ENCODE assay signal across 12 cellular contexts in genomic region chr18:54822872-54823845, GRCh38. TPM values are rescaled to one million over a fixed set of nuclear protein-coding genes. Genes with fewer than 3 reads are reported as not detected.
DNase-seq lines count a peak whose midpoint lies in the region; ATAC-seq, FAIRE-seq and TF ChIP-seq lines count a peak whose summit lies in the region.
"Had no signal": no experiment of that assay in that cellular context is flagged by ENCODE, and none has a peak within 500 bp of the region (broad histone marks: within the 10 kb centered on the region; RNA-seq: fewer than 3 reads in every experiment).

No MANE protein-coding gene starts in this region.

- no peaks in the 10 kb centered on the region for H3K79me2 ChIP-seq in mammary epithelial cell (ENCODE audit: insufficient read depth, low read length)

- in situ Hi-C loops in Caki2 (cut with HindIII; ENCODE audit: low pct_unique_long_range_greater_than_20kb, low sequenced_read_pairs) (no loop called here), mammary epithelial cell (cut with MboI; ENCODE audit: low sequenced_read_pairs in 2 of 2) (no loop called here)

- dilution Hi-C loops in mammary epithelial cell (cut with HindIII; ENCODE audit: low sequenced_read_pairs) = no loop called here

- no peak overlapping the region for H3K27ac Mint-ChIP-seq in activated naive CD4-positive, alpha-beta T cell treated with anti-CD3 and anti-CD28 coated beads, Interleukin-2, amount 50 U/mL, for 72 hours
- H3K27ac Mint-ChIP-seq: activated T-helper 17 cell treated with anti-CD3 and anti-CD28 coated beads, Interleukin-2, amount 50 U/mL, for 72 hours; nephron had no signal

- no peaks in the 10 kb centered on the region for H3K36me3 ChIP-seq in mammary epithelial cell (ENCODE audit: insufficient read depth, low read length)
- H3K36me3 ChIP-seq in mesodermal cell (ENCODE audit: control insufficient read depth, insufficient read depth, low read length) = no peaks in the 10 kb centered on the region
- no peaks in the 10 kb centered on the region for H3K36me3 ChIP-seq in kidney (ENCODE audit: control insufficient read depth in 1 of 2, insufficient read depth in 2 of 2, low read length in 2 of 2)

- TF ChIP-seq POLR2A in NB4 (IDR thresholded peaks at IDR 0.05; ENCODE audit: extremely low read depth, insufficient read length) = no peak

- intact Hi-C loops in mammary epithelial cell (cut with micrococcal nuclease) = loop anchor here (1.0 to 10.0 kb wide), 3 partner anchors 47 to 162 kb away; no protein-coding TSS in a partner anchor
- intact Hi-C loops in kidney (cut with DNase I) = no loop called here

- H3K4me3 ChIP-seq in NB4 (ENCODE audit: low read depth, low read length) (no peak overlapping the region), mammary epithelial cell (replicated peaks in 1 of 3; ENCODE audit: insufficient read depth in 1 of 3, low read depth in 2 of 3, low read length in 3 of 3) (no peak overlapping the region), mesodermal cell (ENCODE audit: extremely low read depth, insufficient read depth, low read length, poor library complexity, severe bottlenecking) (no peak overlapping the region), kidney (ENCODE audit: low read length in 2 of 2) (no peak overlapping the region)
- H3K4me3 ChIP-seq: dorsolateral prefrontal cortex had no signal

- H3K4me2 ChIP-seq in mammary epithelial cell (ENCODE audit: insufficient read depth, low read depth, low read length) = peak overlapping the region; percentile 38

- FAIRE-seq in kidney (lab: Jason Lieb, UNC) = no peak

- no peaks in the 10 kb centered on the region for H4K20me1 ChIP-seq in mammary epithelial cell (ENCODE audit: insufficient read depth, low read length)

- TF ChIP-seq CTCF in NB4 (IDR thresholded peaks at IDR 0.05; ENCODE audit: low read depth, low read length) (no peak), mammary epithelial cell (conservative IDR thresholded peaks at IDR 0.05 in 1 of 2, IDR thresholded peaks at IDR 0.05 in 1 of 2; ENCODE audit: extremely low read depth in 1 of 2, insufficient read depth in 1 of 2, low read depth in 1 of 2, low read length in 2 of 2) (no peak), kidney (IDR thresholded peaks at IDR 0.05; ENCODE audit: borderline replicate concordance, extremely low read depth, insufficient read depth) (no peak)

- CTCF ChIA-PET in mammary epithelial cell (lab: Charles Lee; ENCODE audit: low non-redundant PET) = no interaction called here

- H3K4me1 ChIP-seq in mammary epithelial cell (ENCODE audit: insufficient read depth, low read length) (peaks cover 21% of the 10 kb centered on the region), mesodermal cell (ENCODE audit: control insufficient read depth, insufficient read depth, low read length, poor library complexity, severe bottlenecking) (peaks cover 6% of the 10 kb centered on the region), kidney (ENCODE audit: control insufficient read depth in 1 of 2, insufficient read depth in 1 of 2, low read depth in 1 of 2, low read length in 2 of 2) (peaks cover 0 to under 1% of the 10 kb centered on the region in 2 donors)
- H3K4me1 ChIP-seq: Caco-2 had no signal

- H3K9me3 ChIP-seq in mammary epithelial cell (replicated peaks; ENCODE audit: insufficient read depth, low read length) (no peaks in the 10 kb centered on the region), mesodermal cell (ENCODE audit: control insufficient read depth, low read length) (no peaks in the 10 kb centered on the region), kidney (ENCODE audit: control insufficient read depth in 1 of 2, low read length in 2 of 2) (no peaks in the 10 kb centered on the region)
- H3K9me3 ChIP-seq: Caco-2 had no signal

- DNase-seq in Caki2 (ENCODE audit: low read depth) = peak; percentile 48
- peak; percentile 94 for DNase-seq in NB4 (ENCODE audit: low read depth)
- DNase-seq in mammary epithelial cell = peak; percentile 94
- DNase-seq in NCI-H82 treated with DMSO at 0.1 percent for 48 hours (lab: John Stamatoyannopoulos, UW; ENCODE audit: unreplicated experiment) = no peak
- no peak for DNase-seq in kidney
- no peak for DNase-seq in activated naive CD4-positive, alpha-beta T cell treated with anti-CD3 and anti-CD28 coated beads, Interleukin-2, amount 50 U/mL, for 72 hours (ENCODE audit: low spot score in 2 of 2)
- DNase-seq: Caco-2, dorsolateral prefrontal cortex had no signal

- peak overlapping the region; percentile 50 for H3K9ac ChIP-seq in mammary epithelial cell (ENCODE audit: insufficient read depth, low read length)
- no peak overlapping the region for H3K9ac ChIP-seq in kidney (ENCODE audit: low read length in 2 of 2)

- H3K27me3 ChIP-seq in mammary epithelial cell (ENCODE audit: insufficient read depth, low read length) = no peaks in the 10 kb centered on the region

- H3K27ac ChIP-seq in mammary epithelial cell (ENCODE audit: insufficient read depth, low read depth, low read length) (peak overlapping the region; percentile 96), mesodermal cell (ENCODE audit: low read depth, low read length, severe bottlenecking) (peak overlapping the region; percentile 13), kidney (ENCODE audit: low read depth in 2 of 2, low read length in 2 of 2) (no peak overlapping the region)
- H3K27ac ChIP-seq: dorsolateral prefrontal cortex had no signal

- H3K36me3 Mint-ChIP-seq in activated naive CD4-positive, alpha-beta T cell treated with anti-CD3 and anti-CD28 coated beads, Interleukin-2, amount 50 U/mL, for 72 hours = no peaks in the 10 kb centered on the region

- WGBS in mammary epithelial cell (ENCODE audit: low coverage, missing lambda C conversion rate) = 44% methylated on average over 6 of the region's 6 CpGs
- 77 to 85% methylated on average over 4 to 5 of the region's 6 CpGs for WGBS in mesodermal cell (ENCODE audit: insufficient coverage in 2 of 2), 2 experiments

- BruUV-seq in mammary epithelial cell (replicated peaks; lab: Mats Ljungman, UMichigan) = TSS peak; percentile 92

- peak overlapping the region; percentile 64 for H2AFZ ChIP-seq in mammary epithelial cell (ENCODE audit: low read depth, low read length)

- no peak for ATAC-seq in HG03342 (IDR thresholded peaks at IDR 0.05; ENCODE audit: unreplicated experiment)
- no peak for ATAC-seq in activated naive CD4-positive, alpha-beta T cell treated with anti-CD3 and anti-CD28 coated beads, Interleukin-2, amount 50 U/mL, for 72 hours
- ATAC-seq: activated T-helper 17 cell treated with anti-CD3 and anti-CD28 coated beads, Interleukin-2, amount 50 U/mL, for 72 hours had no signal

- H3K9me3 Mint-ChIP-seq in activated naive CD4-positive, alpha-beta T cell treated with anti-CD3 and anti-CD28 coated beads, Interleukin-2, amount 50 U/mL, for 72 hours = no peaks in the 10 kb centered on the region
- H3K9me3 Mint-ChIP-seq: activated T-helper 17 cell treated with anti-CD3 and anti-CD28 coated beads, Interleukin-2, amount 50 U/mL, for 72 hours; nephron had no signal

RNA-seq across cellular contexts. Expression of gene RAB27B, which starts 5.1 kb away (rescaled TPM):
- 0.49 and 1.5 TPM in 2 replicates for total RNA-seq in Caki2 (2014; rRNA removed; shearing (Covaris generic); ENCODE audit: low replicate concordance)
- total RNA-seq in mammary epithelial cell (10 to 100 TPM in 1 of 2 donors, 1 to 10 TPM in 1; 1.8 to 19.3 TPM), kidney (4.1 TPM)
- polyA plus RNA-seq in mammary epithelial cell (2.5 TPM), kidney (ENCODE audit: insufficient read depth, low read depth, low replicate concordance) (0.32 TPM)
- polyA minus RNA-seq in mammary epithelial cell = 7.6 TPM
- 3.3 TPM for polyA plus RNA-seq in mesodermal cell (2013, experiment 1 of 2)
- 3.0 TPM for polyA plus RNA-seq in mesodermal cell (2013, experiment 2 of 2)
- under 1 TPM; 0.14 to 0.21 TPM for total RNA-seq in activated naive CD4-positive, alpha-beta T cell treated with anti-CD3 and anti-CD28 coated beads, Interleukin-2, amount 50 U/mL, for 72 hours

Comparison
In these comparisons a context has a peak if more than half of its experiments do, and no peak if none do; other contexts are left out.
1. DNase-seq: peak in Caki2 (single experiment), NB4 (single experiment) and mammary epithelial cell (single experiment); none in NCI-H82 treated with DMSO at 0.1 percent for 48 hours (single experiment), kidney (single experiment) and activated naive CD4-positive, alpha-beta T cell treated with anti-CD3 and anti-CD28 coated beads, Interleukin-2, amount 50 U/mL, for 72 hours (0 of 2).
2. H3K27ac ChIP-seq: peak in mammary epithelial cell (single experiment) and mesodermal cell (single experiment); none in kidney (0 of 2).